6 cellular contexts compared by ENCODE assay signal in the genomic region with DNA sequence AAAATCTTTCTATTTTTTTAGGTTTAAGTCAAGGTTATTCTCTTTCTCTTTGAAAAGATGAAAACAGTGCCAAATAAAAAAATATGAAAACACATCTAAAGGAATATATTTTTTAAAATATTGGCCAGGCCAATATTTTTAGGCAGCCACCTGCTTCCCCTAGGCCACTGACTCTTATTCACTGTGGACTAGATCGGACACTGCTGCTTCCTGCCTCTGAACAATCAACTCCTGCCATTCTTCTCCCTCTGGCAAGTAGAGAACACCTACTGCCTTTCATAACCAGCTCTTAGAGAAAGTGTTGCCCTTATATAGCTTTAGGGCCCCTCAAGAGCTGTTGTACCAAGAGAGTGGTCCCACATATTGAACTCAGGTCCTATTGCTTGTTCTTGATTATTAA.
"Had no signal": no experiment of that assay in that cellular context is flagged by ENCODE, and none has a peak within 500 bp of the region (broad histone marks: within the 10 kb centered on the region; RNA-seq: fewer than 3 reads in every experiment).

No MANE protein-coding gene starts in this region.

- DNase-seq: GM23248, GOT3, H7, H9, HCEC 1CT, HFFc6 had no signal
